Comparison of ENCODE assay signal across 9 cellular contexts in the genomic region with DNA sequence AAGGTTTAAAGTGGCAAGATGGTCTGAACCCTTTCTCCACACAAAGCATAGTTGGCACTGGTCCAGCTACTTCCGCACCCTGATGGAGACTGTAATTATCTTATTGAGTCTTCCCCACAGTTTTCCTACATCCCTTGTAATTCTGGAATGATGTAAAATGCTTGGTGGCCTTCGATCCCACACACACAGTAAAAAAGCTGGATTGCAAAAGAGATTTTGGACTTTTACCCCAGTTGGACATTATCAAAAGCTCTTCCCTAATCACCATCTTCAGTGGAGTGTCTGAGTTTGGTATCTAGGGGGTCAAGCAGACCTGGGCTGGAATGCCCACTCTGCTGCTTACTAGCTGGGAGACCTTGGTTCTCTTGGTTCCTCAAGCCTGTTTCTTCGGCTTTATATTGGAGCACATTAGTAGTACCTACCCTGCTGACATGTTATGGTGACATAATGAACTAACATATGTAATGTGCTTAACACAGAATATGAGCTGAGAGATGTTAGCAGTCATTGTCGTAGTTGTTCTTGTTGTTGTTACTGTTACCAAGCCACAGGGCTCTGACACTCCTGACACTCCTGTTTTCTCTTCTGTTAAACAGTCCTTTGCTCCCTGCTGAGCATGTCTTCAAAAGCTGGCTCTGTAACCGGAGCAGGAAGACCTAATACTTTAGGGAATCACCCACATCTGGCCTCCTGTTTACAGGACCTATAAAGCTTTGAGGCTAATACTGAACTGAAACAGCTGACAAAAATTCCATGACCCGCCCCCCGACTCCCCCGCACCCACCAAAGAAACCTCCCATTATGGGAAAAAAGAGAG. TPM values are rescaled to one million over a fixed set of nuclear protein-coding genes. Genes with fewer than 3 reads are reported as not detected.
A peak's percentile ranks its signal among the peaks of the same experiment; 100 is the strongest.
DNase-seq lines count a peak whose midpoint lies in the region; TF ChIP-seq lines count a peak whose summit lies in the region.
"Had no signal": no experiment of that assay in that cellular context is flagged by ENCODE, and none has a peak within 500 bp of the region (broad histone marks: within the 10 kb centered on the region; RNA-seq: fewer than 3 reads in every experiment).

No MANE protein-coding gene starts in this region.

- TF ChIP-seq CTCF in PC-9 (conservative IDR thresholded peaks at IDR 0.05) (no peak), fibroblast of lung (conservative IDR thresholded peaks at IDR 0.05 in 1 of 2, IDR thresholded peaks at IDR 0.05 in 1 of 2; ENCODE audit: low read depth in 1 of 2, low read length in 2 of 2) (no peak), osteocyte (IDR thresholded peaks at IDR 0.05) (no peak), SK-N-SH (IDR thresholded peaks at IDR 0.05) (no peak)

- H3K4me1 ChIP-seq in PC-9 (replicated peaks; ENCODE audit: insufficient read depth) (peaks cover 60% of the 10 kb centered on the region), fibroblast of lung (ENCODE audit: control insufficient read depth, extremely low read depth, insufficient read depth, low read length) (peaks cover 28% of the 10 kb centered on the region), SK-N-SH (ENCODE audit: control insufficient read depth in 1 of 2, insufficient read depth in 2 of 2, low read depth in 1 of 2, low read length in 1 of 2) (0 out of 4 replicates have a peak, but pooled peaks cover 0 to 6% of the 10 kb centered on the region in 2 experiments)

- BruUV-seq in PC-9 (replicated peaks; lab: Mats Ljungman, UMichigan): no TSS peak

- H3K9me3 ChIP-seq in PC-9 (ENCODE audit: insufficient read depth, low read depth): no peaks in the 10 kb centered on the region
- no peaks in the 10 kb centered on the region for H3K9me3 ChIP-seq in fibroblast of lung (ENCODE audit: control insufficient read depth, insufficient read depth, low read depth, low read length)
- no peaks in the 10 kb centered on the region for H3K9me3 ChIP-seq in SK-N-SH

- H3K9me2 ChIP-seq in PC-9 (ENCODE audit: insufficient read depth): no peaks in the 10 kb centered on the region
- H3K9me2 ChIP-seq in SK-N-SH: no peaks in the 10 kb centered on the region

- peaks cover 38% of the 10 kb centered on the region for H3K36me3 ChIP-seq in PC-9 (ENCODE audit: low read depth)
- H3K36me3 ChIP-seq in fibroblast of lung (ENCODE audit: control insufficient read depth, insufficient read depth, low read length): no peaks in the 10 kb centered on the region
- H3K36me3 ChIP-seq in SK-N-SH (replicated peaks in 1 of 2; ENCODE audit: control insufficient read depth in 1 of 2, insufficient read depth in 2 of 2, low read length in 1 of 2): no peaks in the 10 kb centered on the region

- no peak for TF ChIP-seq EP300 in SK-N-SH (IDR thresholded peaks at IDR 0.05; ENCODE audit: borderline replicate concordance in 1 of 2, low read depth in 1 of 2, low read length in 1 of 2)

- H3K36me3 Mint-ChIP-seq in osteocyte (ENCODE audit: unreplicated experiment): no peaks in the 10 kb centered on the region
- H3K36me3 Mint-ChIP-seq in activated naive CD4-positive, alpha-beta T cell treated with anti-CD3 and anti-CD28 coated beads for 36 hours (ENCODE audit: low read depth): no peaks in the 10 kb centered on the region

- H2AFZ ChIP-seq in PC-9: no peak overlapping the region
- H2AFZ ChIP-seq in fibroblast of lung (ENCODE audit: low read length): no peak overlapping the region
- H2AFZ ChIP-seq in SK-N-SH (ENCODE audit: low read depth): no peak overlapping the region

- H3K27me3 Mint-ChIP-seq in osteocyte (ENCODE audit: unreplicated experiment): no peaks in the 10 kb centered on the region
- no peaks in the 10 kb centered on the region for H3K27me3 Mint-ChIP-seq in activated naive CD4-positive, alpha-beta T cell treated with anti-CD3 and anti-CD28 coated beads for 36 hours (ENCODE audit: low read depth)

- no peak for TF ChIP-seq RAD21 in SK-N-SH (IDR thresholded peaks at IDR 0.05; ENCODE audit: low read length)

- peaks cover 38% of the 10 kb centered on the region for H3K79me2 ChIP-seq in PC-9 (ENCODE audit: low read depth)
- H3K79me2 ChIP-seq in fibroblast of lung (ENCODE audit: control insufficient read depth, insufficient read depth, low read length): peaks cover 12% of the 10 kb centered on the region
- no peaks in the 10 kb centered on the region for H3K79me2 ChIP-seq in SK-N-SH (ENCODE audit: insufficient read depth)

- peaks cover 62% of the 10 kb centered on the region for H3F3A ChIP-seq in PC-9 (ENCODE audit: insufficient read depth, low read depth)
- H3F3A ChIP-seq in SK-N-SH (replicated peaks; ENCODE audit: insufficient read depth): no peaks in the 10 kb centered on the region

- H3K9ac ChIP-seq in fibroblast of lung (ENCODE audit: insufficient read depth, low read length) (peak overlapping the region; percentile 44), SK-N-SH (no peak overlapping the region)

- H3K4me3 ChIP-seq in PC-9 (peak overlapping the region; percentile 97; the same call in 1 of the 2 replicates), fibroblast of lung (replicated peaks in 1 of 4; ENCODE audit: control extremely low read depth in 1 of 4, insufficient read depth in 1 of 4, low read depth in 3 of 4, low read length in 4 of 4) (peak overlapping the region in 3 of 4 experiments; percentile 12 to 27 (median 22)), SK-N-SH (ENCODE audit: low read depth in 2 of 2, low read length in 1 of 2) (no peak overlapping the region)

- POLR2A ChIA-PET in PC-9 (lab: Charles Lee; ENCODE audit: unreplicated experiment): interaction anchor here (0.5 to 1.1 kb wide), 4 partner anchors 13 to 280 kb away, joined by 3 to 9 read pairs (median 6); partner anchors contain the start of gene XKRX
- POLR2A ChIA-PET in SK-N-SH (lab: Yijun Ruan, JAX): no interaction called here

- H3K4me3 Mint-ChIP-seq in osteocyte (ENCODE audit: unreplicated experiment): peak overlapping the region; percentile 30
- no peak overlapping the region for H3K4me3 Mint-ChIP-seq in activated naive CD4-positive, alpha-beta T cell treated with anti-CD3 and anti-CD28 coated beads for 36 hours

- peak overlapping the region; percentile 98 for H3K27ac Mint-ChIP-seq in osteocyte (ENCODE audit: unreplicated experiment)
- H3K27ac Mint-ChIP-seq in activated naive CD4-positive, alpha-beta T cell treated with anti-CD3 and anti-CD28 coated beads for 36 hours: no peak overlapping the region

- H4K20me1 ChIP-seq in PC-9 (ENCODE audit: insufficient read depth) (no peaks in the 10 kb centered on the region; the same call in 1 of the 2 replicates), fibroblast of lung (ENCODE audit: control insufficient read depth, extremely low read depth, insufficient read depth, low read length) (no peaks in the 10 kb centered on the region), SK-N-SH (ENCODE audit: insufficient read depth) (no peaks in the 10 kb centered on the region)

- H3K4me1 Mint-ChIP-seq in osteocyte (ENCODE audit: unreplicated experiment): peaks cover 62% of the 10 kb centered on the region
- H3K4me1 Mint-ChIP-seq in activated naive CD4-positive, alpha-beta T cell treated with anti-CD3 and anti-CD28 coated beads for 36 hours (ENCODE audit: low read depth): no peaks in the 10 kb centered on the region

- H3K27ac ChIP-seq in PC-9 (peak overlapping the region; percentile 94), fibroblast of lung (ENCODE audit: insufficient read depth, low read length) (peak overlapping the region; percentile 94), SK-N-SH (ENCODE audit: low read depth in 2 of 2, low read length in 1 of 2) (no peak overlapping the region)

- intact Hi-C loops in PC-9 (cut with micrococcal nuclease; ENCODE audit: unreplicated experiment): loop anchor here (5.0 kb wide), 1 partner anchor 758 kb away; the partner anchor contains the start of genes GLA and HNRNPH2
- intact Hi-C loops in activated naive CD4-positive, alpha-beta T cell treated with anti-CD3 and anti-CD28 coated beads for 36 hours (cut with micrococcal nuclease): no loop called here

- H3K27me3 ChIP-seq in PC-9 (ENCODE audit: insufficient read depth, low read depth): no peaks in the 10 kb centered on the region
- no peaks in the 10 kb centered on the region for H3K27me3 ChIP-seq in fibroblast of lung (ENCODE audit: control insufficient read depth, insufficient read depth, low read length)
- 0 out of 2 replicates have a peak, but pooled peaks cover 4% of the 10 kb centered on the region for H3K27me3 ChIP-seq in SK-N-SH (ENCODE audit: insufficient read depth)

- peak overlapping the region; percentile 88 for H3K4me2 ChIP-seq in PC-9
- peak overlapping the region; percentile 64 for H3K4me2 ChIP-seq in fibroblast of lung (ENCODE audit: extremely low read depth, insufficient read depth, low read length)
- no peak overlapping the region for H3K4me2 ChIP-seq in SK-N-SH

- DNase-seq in CD1c-positive myeloid dendritic cell (ENCODE audit: extremely low spot score) (peak; percentile 6), PC-9 (peak in 1 of 2 experiments; percentile 70), fibroblast of lung (ENCODE audit: low read depth in 2 of 2) (peak; percentile 74 to 85), osteocyte (ENCODE audit: extremely low spot score, unreplicated experiment) (no peak), NOMO-1 treated with dmso at 0.1 percent for 144 hours (lab: John Stamatoyannopoulos, UW; ENCODE audit: unreplicated experiment) (no peak), OCI-M2 (lab: John Stamatoyannopoulos, UW; ENCODE audit: unreplicated experiment) (no peak), SK-N-SH (no peak)
- DNase-seq in activated naive CD4-positive, alpha-beta T cell treated with anti-CD3 and anti-CD28 coated beads for 36 hours: no peak
- DNase-seq: retina had no signal

- 41% methylated on average over 8 of the region's 8 CpGs for WGBS in SK-N-SH (ENCODE audit: low lambda C conversion rate)

- H3K9me3 Mint-ChIP-seq in osteocyte (ENCODE audit: unreplicated experiment): peaks cover 7% of the 10 kb centered on the region
- no peaks in the 10 kb centered on the region for H3K9me3 Mint-ChIP-seq in activated naive CD4-positive, alpha-beta T cell treated with anti-CD3 and anti-CD28 coated beads for 36 hours

- CTCF ChIA-PET in PC-9 (lab: Charles Lee): interaction anchor here (0.9 kb wide), 1 partner anchor 34 kb away, joined by 3 read pairs; no protein-coding TSS in a partner anchor
- CTCF ChIA-PET in SK-N-SH (lab: Yijun Ruan, JAX): interaction anchor here (1.7 to 2.5 kb wide), 2 partner anchors 12 to 22 kb away, joined by 8 to 16 read pairs; partner anchors contain the start of gene TSPAN6
- CTCF ChIA-PET in activated naive CD4-positive, alpha-beta T cell treated with anti-CD3 and anti-CD28 coated beads for 36 hours (lab: Charles Lee): interaction anchor here (0.6 to 1.4 kb wide), 3 partner anchors 12 to 236 kb away, joined by 3 to 5 read pairs (median 3); partner anchors contain the start of gene TSPAN6

RNA-seq across cellular contexts. Expression of gene SRPX2, which starts 4.8 kb away (rescaled TPM):
- total RNA-seq in PC-9 (2021) (65.9 and 77.8 TPM in 2 replicates), fibroblast of lung (13.4 and 18.2 TPM in 2 replicates), osteocyte (42.8 and 47.9 TPM in 2 replicates)
- polyA plus RNA-seq in fibroblast of lung (41.1 and 77.6 TPM in 2 replicates), SK-N-SH (2012; rRNA removed) (14.5 and 18.7 TPM in 2 replicates)
- 35.7 and 69.7 TPM in 2 replicates for polyA plus RNA-seq in fibroblast of lung (2012)
- polyA minus RNA-seq in fibroblast of lung (ENCODE audit: low replicate concordance): 47.3 and 76.4 TPM in 2 replicates
- polyA plus RNA-seq in SK-N-SH (2012; cell fraction: cytosol; rRNA removed): 9.0 and 12.5 TPM in 2 replicates
- 24.8 and 28.9 TPM in 2 replicates for polyA plus RNA-seq in SK-N-SH (2012; cell fraction: nucleus; rRNA removed)
- not detected for total RNA-seq in activated naive CD4-positive, alpha-beta T cell treated with anti-CD3 and anti-CD28 coated beads for 36 hours

RNA-seq across cellular contexts. Expression of gene TSPAN6, which starts 12.2 kb away (rescaled TPM):
- 49.6 and 52.2 TPM in 2 replicates for total RNA-seq in PC-9 (2021)
- total RNA-seq in fibroblast of lung: 29.2 and 35.4 TPM in 2 replicates
- polyA plus RNA-seq in fibroblast of lung: 24.9 and 34.1 TPM in 2 replicates
- polyA plus RNA-seq in fibroblast of lung (2012): 18.9 and 22.1 TPM in 2 replicates
- 4.4 and 5.2 TPM in 2 replicates for polyA minus RNA-seq in fibroblast of lung (ENCODE audit: low replicate concordance)
- 49.3 and 50.8 TPM in 2 replicates for total RNA-seq in osteocyte
- polyA plus RNA-seq in SK-N-SH (2012; rRNA removed): 20.9 and 21.7 TPM in 2 replicates
- polyA plus RNA-seq in SK-N-SH (2012; cell fraction: cytosol; rRNA removed): 27.2 and 33.7 TPM in 2 replicates
- 9.1 and 13.6 TPM in 2 replicates for polyA plus RNA-seq in SK-N-SH (2012; cell fraction: nucleus; rRNA removed)
- total RNA-seq in activated naive CD4-positive, alpha-beta T cell treated with anti-CD3 and anti-CD28 coated beads for 36 hours: under 1 TPM; 0.42 to 0.57 TPM

Comparison
In these comparisons a context has a peak if more than half of its experiments do, and no peak if none do; other contexts are left out.
1. DNase-seq: peak in CD1c-positive myeloid dendritic cell (single experiment) and fibroblast of lung (2 of 2); none in osteocyte (single experiment), NOMO-1 treated with dmso at 0.1 percent for 144 hours (single experiment), OCI-M2 (single experiment), SK-N-SH (single experiment) and activated naive CD4-positive, alpha-beta T cell treated with anti-CD3 and anti-CD28 coated beads for 36 hours (single experiment).
2. H3K27ac ChIP-seq: peak in PC-9 (single experiment) and fibroblast of lung (single experiment); none in SK-N-SH (0 of 2).
3. H3K4me3 ChIP-seq: peak in PC-9 (single experiment) and fibroblast of lung (3 of 4); none in SK-N-SH (0 of 2).
4. RNA of gene SRPX2, which starts 4.8 kb away (total RNA-seq): 65.9 to 77.8 TPM in PC-9, 42.8 to 47.9 TPM in osteocyte and 13.4 to 18.2 TPM in fibroblast of lung; not detected in activated naive CD4-positive, alpha-beta T cell treated with anti-CD3 and anti-CD28 coated beads for 36 hours; every median in the first group is over 10 times any median in the second.
5. RNA of gene TSPAN6, which starts 12.2 kb away (total RNA-seq): 49.6 to 52.2 TPM in PC-9, 49.3 to 50.8 TPM in osteocyte and 29.2 to 35.4 TPM in fibroblast of lung; 0.42 to 0.57 TPM in activated naive CD4-positive, alpha-beta T cell treated with anti-CD3 and anti-CD28 coated beads for 36 hours; every median in the first group is over 10 times any median in the second.